ENCODE assay signal across 17 cellular contexts in the genomic region with DNA sequence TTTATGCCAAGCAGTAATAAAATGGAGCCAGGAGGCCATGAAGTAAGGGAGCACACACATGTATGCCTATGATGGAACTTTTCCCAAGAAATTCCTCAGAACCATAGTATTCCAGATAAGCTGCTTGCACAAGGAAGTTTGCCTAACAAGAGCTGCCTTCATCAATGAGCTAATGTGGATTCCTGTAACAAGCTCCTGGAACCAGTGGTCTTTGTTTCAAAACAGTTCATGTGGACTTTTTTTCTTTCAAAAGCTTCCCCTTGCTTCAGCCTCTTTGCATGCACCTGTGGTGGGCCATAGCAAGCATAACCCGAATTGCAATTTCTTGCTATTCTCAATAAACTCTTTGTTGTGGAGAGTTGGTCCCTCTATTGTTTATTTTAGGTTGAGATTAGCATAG.
"Had no signal": no experiment of that assay in that cellular context is flagged by ENCODE, and none has a peak within 500 bp of the region (broad histone marks: within the 10 kb centered on the region; RNA-seq: fewer than 3 reads in every experiment).

No MANE protein-coding gene starts in this region.

- ATAC-seq: activated T-cell treated with anti-CD3 and anti-CD28 coated beads, Interleukin-2, amount 50 U/mL, for 72 hours; left colon; mucosa of descending colon; naive thymus-derived CD8-positive, alpha-beta T cell; sciatic nerve; stimulated activated naive B cell treated with anti-CD40 and anti-IgM and Interleukin-4, amounts not matched to agents 10 μg/mL and 1 μg/mL and 100 μg/mL, for 72 hours had no signal

- H3K4me1 ChIP-seq: ascending aorta had no signal

- H3K27ac ChIP-seq: ascending aorta, cardiac muscle cell, hepatocyte had no signal

- H3K36me3 ChIP-seq: ascending aorta, cardiac muscle cell had no signal

- H3K4me3 Mint-ChIP-seq: activated T-cell treated with anti-CD3 and anti-CD28 coated beads, Interleukin-2, amount 50 U/mL, for 72 hours; immature natural killer cell; naive thymus-derived CD8-positive, alpha-beta T cell; stimulated activated naive B cell treated with anti-CD40 and anti-IgM and Interleukin-4, amounts not matched to agents 10 μg/mL and 1 μg/mL and 100 μg/mL, for 72 hours; type B pancreatic cell had no signal

- H3K9me3 Mint-ChIP-seq: immature natural killer cell, type B pancreatic cell had no signal

- DNase-seq: activated CD4-positive, alpha-beta T cell treated with anti-CD3 and anti-CD28 coated beads for 1 hour; activated CD4-positive, alpha-beta T cell treated with anti-CD3 and anti-CD28 coated beads, Interleukin-2, amount 50 U/mL, for 48 hours; activated T-cell treated with anti-CD3 and anti-CD28 coated beads, Interleukin-2, amount 50 U/mL, for 72 hours; immature natural killer cell; left colon; mucosa of descending colon; naive thymus-derived CD8-positive, alpha-beta T cell; occipital lobe; stimulated activated CD4-positive, alpha-beta T cell treated with anti-CD3 and anti-CD28 coated beads, Interleukin-2, amount 100 ng/mL, for 24 hours; stimulated activated naive B cell treated with anti-CD40 and anti-IgM and Interleukin-4, amounts not matched to agents 10 μg/mL and 1 μg/mL and 100 μg/mL, for 72 hours; substantia nigra had no signal

- H3K27ac Mint-ChIP-seq: stimulated activated naive B cell treated with anti-CD40 and anti-IgM and Interleukin-4, amounts not matched to agents 10 μg/mL and 1 μg/mL and 100 μg/mL, for 72 hours had no signal

- H2AFZ ChIP-seq: hepatocyte had no signal

- H3K79me2 ChIP-seq: hepatocyte had no signal

- H3K4me2 ChIP-seq: hepatocyte had no signal

- H3K9me3 ChIP-seq: ascending aorta, mucosa of descending colon had no signal

- H3K36me3 Mint-ChIP-seq: type B pancreatic cell had no signal

- H3K4me3 ChIP-seq: ascending aorta, cardiac muscle cell, hepatocyte, mucosa of descending colon had no signal

- H3K27me3 ChIP-seq: ascending aorta, cardiac muscle cell, hepatocyte had no signal

- H3K27me3 Mint-ChIP-seq: naive thymus-derived CD8-positive, alpha-beta T cell; progenitor cell of endocrine pancreas; stimulated activated naive B cell treated with anti-CD40 and anti-IgM and Interleukin-4, amounts not matched to agents 10 μg/mL and 1 μg/mL and 100 μg/mL, for 72 hours; type B pancreatic cell had no signal
